In the genomic region with DNA sequence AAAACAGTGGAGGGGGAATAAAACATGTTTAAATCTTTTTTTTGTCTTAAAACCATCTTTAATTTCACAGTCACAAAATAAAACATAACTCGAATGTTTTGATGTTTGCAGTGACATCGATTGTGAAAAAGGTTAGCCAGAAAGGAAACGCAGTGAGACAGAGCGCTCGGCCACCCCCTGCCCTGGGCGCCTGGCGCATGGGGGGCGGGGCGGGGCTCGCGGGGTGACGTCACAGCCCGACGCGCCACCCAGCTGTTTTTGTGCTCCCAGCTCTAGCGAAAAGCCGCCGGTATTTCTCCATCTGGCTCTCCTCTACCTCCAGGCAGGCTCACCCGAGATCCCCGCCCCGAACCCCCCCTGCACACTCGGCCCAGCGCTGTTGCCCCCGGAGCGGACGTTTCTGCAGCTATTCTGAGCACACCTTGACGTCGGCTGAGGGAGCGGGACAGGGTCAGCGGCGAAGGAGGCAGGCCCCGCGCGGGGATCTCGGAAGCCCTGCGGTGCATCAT, we compare ENCODE assay signal across 8 cellular contexts. TPM values are rescaled to one million over a fixed set of nuclear protein-coding genes. Genes with fewer than 3 reads are reported as not detected.
DNase-seq lines count a peak whose midpoint lies in the region; ATAC-seq and TF ChIP-seq lines count a peak whose summit lies in the region.

GABARAPL1 (plus strand) TSS at position 255 of the 509 bp plus-strand sequence; CDS start at position 508, 253 bp downstream.

- POLR2A ChIA-PET in activated CD4-positive, alpha-beta memory T cell treated with anti-CD3 and anti-CD28 coated beads for 36 hours (lab: Charles Lee) = interaction anchor here (1.0 to 1.2 kb wide), 3 partner anchors 199 to 452 kb away, joined by 3 to 4 read pairs (median 3); partner anchors contain the start of genes CD69 and MAGOHB

- no peaks in the 10 kb centered on the region for H3K9me3 ChIP-seq in right lobe of liver

- H3K9me3 Mint-ChIP-seq in activated CD4-positive, alpha-beta memory T cell treated with anti-CD3 and anti-CD28 coated beads for 36 hours = no peaks in the 10 kb centered on the region

- H3K27ac ChIP-seq in dorsolateral prefrontal cortex = peak within 1 kb of the TSS; percentile 87 to 100 (median 99)
- H3K27ac ChIP-seq in right lobe of liver = peak within 1 kb of the TSS; percentile 97 to 100 (median 100)

- H3K36me3 Mint-ChIP-seq in activated CD4-positive, alpha-beta memory T cell treated with anti-CD3 and anti-CD28 coated beads for 36 hours = no peaks in the 10 kb centered on the region

- ATAC-seq in HG02884 (IDR thresholded peaks at IDR 0.05; ENCODE audit: unreplicated experiment) (peak; percentile 62), right lobe of liver (peak; percentile 72 to 85 (median 79)), GM21737 (IDR thresholded peaks at IDR 0.05; ENCODE audit: unreplicated experiment) (no peak)

- TF ChIP-seq POLR2A in right lobe of liver (IDR thresholded peaks at IDR 0.05) = peak; percentile 63

- peaks cover 21% of the 10 kb centered on the region for H3K4me1 Mint-ChIP-seq in activated CD4-positive, alpha-beta memory T cell treated with anti-CD3 and anti-CD28 coated beads for 36 hours (ENCODE audit: low read depth)

- peak within 1 kb of the TSS; percentile 78 for H3K27ac Mint-ChIP-seq in activated CD4-positive, alpha-beta memory T cell treated with anti-CD3 and anti-CD28 coated beads for 36 hours

- no peaks in the 10 kb centered on the region for H3K27me3 Mint-ChIP-seq in activated CD4-positive, alpha-beta memory T cell treated with anti-CD3 and anti-CD28 coated beads for 36 hours

- WGBS in right lobe of liver (ENCODE audit: insufficient coverage, low coverage, low lambda C conversion rate, missing lambda C conversion rate) = under 1% methylated on average over 27 of the region's 36 CpGs

- H3K4me1 ChIP-seq in right lobe of liver = peaks cover 0 to 15% (median 0%) of the 10 kb centered on the region in 4 donors

- peaks cover 0 to 6% (median under 1%) of the 10 kb centered on the region in 4 donors for H3K36me3 ChIP-seq in right lobe of liver

- peak within 1 kb of the TSS; percentile 89 for H3K4me3 Mint-ChIP-seq in activated CD4-positive, alpha-beta memory T cell treated with anti-CD3 and anti-CD28 coated beads for 36 hours

- H3K27me3 ChIP-seq in dorsolateral prefrontal cortex (no peaks in the 10 kb centered on the region), right lobe of liver (no peaks in the 10 kb centered on the region)

- intact Hi-C loops in activated CD4-positive, alpha-beta memory T cell treated with anti-CD3 and anti-CD28 coated beads for 36 hours (cut with micrococcal nuclease) = loop anchor here (1.0 to 10.0 kb wide), 11 partner anchors 60 to 1792 kb away; partner anchors contain the start of genes CLEC2B, MAGOHB, SMIM10L1 and YBX3
- intact Hi-C loops in dorsolateral prefrontal cortex (cut with DNase I) (loop anchor here (5.0 to 10.0 kb wide), 2 partner anchors 60 to 152 kb away; no protein-coding TSS in a partner anchor), right lobe of liver (cut with DNase I) (no loop called here)

- H3K4me3 ChIP-seq in dorsolateral prefrontal cortex (peak within 1 kb of the TSS; percentile 51 to 98 (median 86)), right lobe of liver (peak within 1 kb of the TSS; percentile 61 to 78 (median 67))

- no peak for TF ChIP-seq CTCF in GM13976 (IDR thresholded peaks at IDR 0.05; ENCODE audit: borderline replicate concordance, control extremely low read depth, extremely low read depth, insufficient read depth, missing control alignments)
- TF ChIP-seq CTCF in dorsolateral prefrontal cortex (IDR thresholded peaks at IDR 0.05 in 54 of 56, conservative IDR thresholded peaks at IDR 0.05 in 2 of 56; ENCODE audit: low read depth in 1 of 56, partially characterized antibody in 56 of 56) = peak in 19 of 56 donors; percentile 2 to 48 (median 16)
- no peak for TF ChIP-seq CTCF in right lobe of liver (IDR thresholded peaks at IDR 0.05)

- CTCF ChIA-PET in activated CD4-positive, alpha-beta memory T cell treated with anti-CD3 and anti-CD28 coated beads for 36 hours (lab: Charles Lee) = interaction anchor here (0.7 to 1.4 kb wide), 2 partner anchors 60 to 470 kb away, joined by 3 to 4 read pairs; no protein-coding TSS in a partner anchor

- DNase-seq in GM13976 (ENCODE audit: low spot score) (peak; percentile 88), NCI-H345 (lab: John Stamatoyannopoulos, UW) (peak; percentile 81), dorsolateral prefrontal cortex (peak; percentile 70 to 90 (median 80)), right lobe of liver (peak; percentile 87 to 93 (median 91))
- DNase-seq in activated CD4-positive, alpha-beta memory T cell treated with anti-CD3 and anti-CD28 coated beads for 36 hours = peak; percentile 81
- DNase-seq in stimulated activated CD4-positive, alpha-beta T cell treated with anti-CD3 and anti-CD28 coated beads, Interleukin-2, amount 100 ng/mL, for 48 hours = peak; percentile 65 to 72

- in situ Hi-C loops in GM13976 (cut with MboI; ENCODE audit: low sequenced_read_pairs, unreplicated experiment) = no loop called here

RNA-seq across cellular contexts. Expression of gene GABARAPL1, which starts in this region (rescaled TPM):
- total RNA-seq in activated CD4-positive, alpha-beta memory T cell treated with anti-CD3 and anti-CD28 coated beads for 36 hours = 1 to 10 TPM; 7.2 to 8.9 TPM
- 100 to 1,000 TPM; 163 to 583 (median 420) TPM for total RNA-seq in dorsolateral prefrontal cortex
- 100 to 1,000 TPM in 1 of 6 experiments, 10 to 100 TPM in 5; 59.5 to 123 (median 83.4) TPM for total RNA-seq in right lobe of liver

Comparison
In these comparisons a context has a peak if more than half of its experiments do, and no peak if none do; other contexts are left out.
1. RNA of gene GABARAPL1 (total RNA-seq): 163 to 583 TPM in dorsolateral prefrontal cortex and 59.5 to 123 TPM in right lobe of liver; 7.2 to 8.9 TPM in activated CD4-positive, alpha-beta memory T cell treated with anti-CD3 and anti-CD28 coated beads for 36 hours; every median in the first group is over 4 times any median in the second.
2. intact Hi-C loops: an anchor here in activated CD4-positive, alpha-beta memory T cell treated with anti-CD3 and anti-CD28 coated beads for 36 hours (1.0 to 10.0 kb wide) and dorsolateral prefrontal cortex (5.0 to 10.0 kb wide); none called in right lobe of liver.
3. Peak in every context shown above with its lines, with median percentiles within 50 percentile points of each other: DNase-seq.